ENCODE assay signal across 28 cellular contexts in the genomic region with DNA sequence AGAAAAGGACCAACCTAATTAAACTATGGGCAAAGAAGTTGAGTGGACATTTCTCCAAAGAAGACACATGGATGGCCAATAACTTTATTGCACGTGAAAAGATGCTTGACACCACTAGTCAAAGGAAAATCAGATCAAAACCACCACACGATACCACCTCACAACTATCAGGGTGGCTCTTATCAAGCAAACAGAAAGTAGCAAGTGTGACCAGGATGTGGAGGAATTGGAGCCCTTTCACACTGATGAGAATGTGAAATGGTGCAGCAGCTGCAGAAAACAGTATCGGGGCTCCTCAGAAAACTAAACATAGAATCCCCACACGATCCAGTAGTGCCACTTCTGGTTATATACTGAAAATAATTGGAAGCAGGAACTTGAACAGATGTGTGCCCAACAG.
"Had no signal": no experiment of that assay in that cellular context is flagged by ENCODE, and none has a peak within 500 bp of the region (broad histone marks: within the 10 kb centered on the region; RNA-seq: fewer than 3 reads in every experiment).

No MANE protein-coding gene starts in this region.

- H3K4me1 ChIP-seq: neural progenitor cell, parathyroid adenoma, psoas muscle, right lobe of liver, sigmoid colon, stomach, thyroid gland, tibial nerve, upper lobe of left lung, vagina had no signal

- H3K27ac ChIP-seq: neural progenitor cell, ovary, parathyroid adenoma, psoas muscle, right lobe of liver, sigmoid colon, stomach, thoracic aorta, thyroid gland, tibial nerve, upper lobe of left lung, vagina had no signal

- H3K27me3 ChIP-seq: neural progenitor cell, ovary, thyroid gland, tibial nerve, upper lobe of left lung, vagina had no signal

- H3K9me3 ChIP-seq: ovary, psoas muscle, right lobe of liver, thoracic aorta, thyroid gland, upper lobe of left lung, vagina had no signal

- DNase-seq: naive thymus-derived CD4-positive, alpha-beta T cell; occipital lobe; ovary; posterior cingulate gyrus; psoas muscle; right cardiac atrium; right lobe of liver; sigmoid colon; small intestine; stimulated activated CD4-positive, alpha-beta T cell treated with anti-CD3 and anti-CD28 coated beads, Interleukin-15, amount 100 ng/mL, for 24 hours; stimulated activated CD4-positive, alpha-beta T cell treated with anti-CD3 and anti-CD28 coated beads, Interleukin-2, amount 100 ng/mL, for 24 hours; stimulated activated CD4-positive, alpha-beta T cell treated with anti-CD3 and anti-CD28 coated beads, Interleukin-2, amount 100 ng/mL, for 48 hours; stimulated activated CD4-positive, alpha-beta T cell treated with anti-CD3 and anti-CD28 coated beads, Interleukin-4, amount 100 ng/mL, for 24 hours; stimulated activated naive B cell treated with anti-CD40 and anti-IgM and Interleukin-4, amounts not matched to agents 10 μg/mL and 1 μg/mL and 100 μg/mL, for 72 hours; stimulated activated naive CD4-positive, alpha-beta T cell treated with Interleukin-2 at 50 U/mL for 16 hours; stomach; thyroid gland; trophoblast cell; upper lobe of left lung had no signal

- H3K4me3 ChIP-seq: neural progenitor cell, ovary, psoas muscle, right lobe of liver, sigmoid colon, stomach, thoracic aorta, thyroid gland, tibial nerve, upper lobe of left lung, vagina had no signal

- H3K36me3 Mint-ChIP-seq: stimulated activated effector memory CD8-positive, alpha-beta T cell treated with anti-CD3 and anti-CD28 coated beads, Interleukin-12 subunit alpha, Interleukin-12 subunit beta, amount 100 ng/mL, for 72 hours; stimulated activated naive B cell treated with anti-CD40 and anti-IgM and Interleukin-4, amounts not matched to agents 10 μg/mL and 1 μg/mL and 100 μg/mL, for 72 hours had no signal

- H3K4me1 Mint-ChIP-seq: naive thymus-derived CD4-positive, alpha-beta T cell; stimulated activated effector memory CD8-positive, alpha-beta T cell treated with anti-CD3 and anti-CD28 coated beads, Interleukin-12 subunit alpha, Interleukin-12 subunit beta, amount 100 ng/mL, for 72 hours had no signal

- H3K36me3 ChIP-seq: neural progenitor cell, ovary, right lobe of liver, sigmoid colon, stomach, thoracic aorta, thyroid gland, tibial nerve, upper lobe of left lung, vagina had no signal

- H3K27ac Mint-ChIP-seq: naive thymus-derived CD4-positive, alpha-beta T cell; nephron; neural progenitor cell; progenitor cell of endocrine pancreas; stimulated activated effector memory CD8-positive, alpha-beta T cell treated with anti-CD3 and anti-CD28 coated beads, Interleukin-12 subunit alpha, Interleukin-12 subunit beta, amount 100 ng/mL, for 72 hours; stimulated activated naive B cell treated with anti-CD40 and anti-IgM and Interleukin-4, amounts not matched to agents 10 μg/mL and 1 μg/mL and 100 μg/mL, for 72 hours; stimulated activated naive CD8-positive, alpha-beta T cell treated with anti-CD3 and anti-CD28 coated beads, Interleukin-15, Interleukin-2, amounts not matched to agents 100 ng/mL and 50 ng/mL, for 24 hours had no signal

- H3K4me3 Mint-ChIP-seq: naive thymus-derived CD4-positive, alpha-beta T cell; nephron; neural progenitor cell; stimulated activated effector memory CD8-positive, alpha-beta T cell treated with anti-CD3 and anti-CD28 coated beads, Interleukin-12 subunit alpha, Interleukin-12 subunit beta, amount 100 ng/mL, for 72 hours; stimulated activated naive B cell treated with anti-CD40 and anti-IgM and Interleukin-4, amounts not matched to agents 10 μg/mL and 1 μg/mL and 100 μg/mL, for 72 hours; stimulated activated naive CD8-positive, alpha-beta T cell treated with anti-CD3 and anti-CD28 coated beads, Interleukin-15, Interleukin-2, amounts not matched to agents 100 ng/mL and 50 ng/mL, for 24 hours had no signal
